1 cellular context compared by ENCODE assay signal in genomic region chr7:123478056-123478455, GRCh38.
A peak's percentile ranks its signal among the peaks of the same experiment; 100 is the strongest.
TF ChIP-seq lines count a peak whose summit lies in the region.

No MANE protein-coding gene starts in this region.

TF ChIP-seq in HEK293, 187 proteins besides CTCF, POLR2A, EP300 and RAD21 (continued from another document):
- TF ChIP-seq ZNF146 (tag by site-specific recombination; IDR thresholded peaks at IDR 0.05): peak; percentile 77
